Comparison of ENCODE assay signal across 8 cellular contexts in genomic region chr2:236512902-236513433, GRCh38. TPM values are rescaled to one million over a fixed set of nuclear protein-coding genes. Genes with fewer than 3 reads are reported as not detected.
DNase-seq lines count a peak whose midpoint lies in the region; ATAC-seq and TF ChIP-seq lines count a peak whose summit lies in the region.

No MANE protein-coding gene starts in this region.

- TF ChIP-seq CTCF in lower lobe of right lung (IDR thresholded peaks at IDR 0.05): peak; percentile 86

- ATAC-seq in GM21528 (IDR thresholded peaks at IDR 0.05; ENCODE audit: low FRiP score, unreplicated experiment) (peak; percentile 94), lower lobe of right lung (peak; percentile 82 to 90)

- H3K36me3 ChIP-seq in lower lobe of right lung: no peaks in the 10 kb centered on the region

- no peak overlapping the region for H3K27ac ChIP-seq in lower lobe of right lung

- peaks cover 4% of the 10 kb centered on the region for H3K27me3 ChIP-seq in lower lobe of right lung (ENCODE audit: low read depth)

- DNase-seq in DMS114 treated with DMSO at 0.1 percent for 48 hours (lab: John Stamatoyannopoulos, UW; ENCODE audit: unreplicated experiment): peak; percentile 4
- DNase-seq in LoVo (ENCODE audit: low spot score): peak; percentile 3
- DNase-seq in activated CD4-positive, CD25-positive, alpha-beta regulatory T cell treated with anti-CD3 and anti-CD28 coated beads, Interleukin-2, amount 50 U/mL, for 72 hours: peak; percentile 68
- DNase-seq in cerebellum (ENCODE audit: low spot score): peak; percentile 51
- no peak for DNase-seq in lower lobe of right lung
- peak; percentile 42 to 48 for DNase-seq in stimulated activated CD8-positive, alpha-beta memory T cell treated with anti-CD3 and anti-CD28 coated beads, Interleukin-15, amount 100 ng/mL, for 48 hours (ENCODE audit: low read depth in 2 of 2)
- DNase-seq in NCI-H2196 treated with DMSO at 0.1 percent for 48 hours (lab: John Stamatoyannopoulos, UW; ENCODE audit: unreplicated experiment): no peak

- H3K4me1 ChIP-seq in lower lobe of right lung: peaks cover 9% of the 10 kb centered on the region

- no peaks in the 10 kb centered on the region for H3K9me3 ChIP-seq in lower lobe of right lung

- no peak overlapping the region for H3K4me3 ChIP-seq in lower lobe of right lung

- intact Hi-C loops in lower lobe of right lung (cut with DNase I): no loop called here

RNA-seq across cellular contexts. Expression of gene ACKR3, which starts 56.7 kb away (rescaled TPM):
- total RNA-seq in cerebellum (10.3 TPM), lower lobe of right lung (12.6 TPM)

Comparison
In these comparisons a context has a peak if more than half of its experiments do, and no peak if none do; other contexts are left out.
1. DNase-seq: peak in DMS114 treated with DMSO at 0.1 percent for 48 hours (single experiment), LoVo (single experiment), activated CD4-positive, CD25-positive, alpha-beta regulatory T cell treated with anti-CD3 and anti-CD28 coated beads, Interleukin-2, amount 50 U/mL, for 72 hours (single experiment), cerebellum (single experiment) and stimulated activated CD8-positive, alpha-beta memory T cell treated with anti-CD3 and anti-CD28 coated beads, Interleukin-15, amount 100 ng/mL, for 48 hours (2 of 2); none in lower lobe of right lung (single experiment) and NCI-H2196 treated with DMSO at 0.1 percent for 48 hours (single experiment).